ENCODE assay signal across 6 cellular contexts in the genomic region with DNA sequence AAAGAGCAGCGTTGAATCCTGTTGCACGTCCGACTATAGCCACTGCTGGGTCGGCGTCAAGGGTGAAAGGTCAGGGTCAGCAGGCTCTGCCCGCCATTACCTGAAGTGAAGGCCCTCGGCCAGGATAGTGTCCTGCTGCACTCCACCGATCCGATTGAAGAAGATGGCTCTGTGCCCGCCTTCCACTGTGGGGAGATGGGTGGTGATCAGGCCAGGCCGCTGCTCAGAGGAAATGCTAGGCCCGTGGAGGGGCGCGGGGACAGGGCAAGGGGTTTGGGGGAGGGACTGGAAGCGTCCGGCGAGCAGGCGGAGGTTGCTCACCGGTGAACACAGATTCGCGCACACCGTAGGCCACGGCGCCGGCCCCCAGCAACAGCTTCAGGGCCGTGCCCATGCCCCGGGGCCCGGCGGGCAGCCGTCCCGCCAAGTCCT. TPM values are rescaled to one million over a fixed set of nuclear protein-coding genes. Genes with fewer than 3 reads are reported as not detected.
DNase-seq lines count a peak whose midpoint lies in the region; ATAC-seq lines count a peak whose summit lies in the region.

No MANE protein-coding gene starts in this region.

- DNase-seq in Jurkat, Clone E6-1 (ENCODE audit: low read depth, low spot score), result no peak
- no peak for DNase-seq in posterior vena cava (ENCODE audit: low spot score)

- H3K4me3 ChIP-seq in Jurkat, Clone E6-1 (ENCODE audit: low read length), result peak overlapping the region; percentile 72
- peak overlapping the region; percentile 70 to 95 for H3K4me3 ChIP-seq in esophagus (ENCODE audit: low read depth in 1 of 2, low read length in 2 of 2)

- peak overlapping the region; percentile 100 for H3K4me3 Mint-ChIP-seq in stimulated activated memory B cell treated with anti-CD40 and anti-IgM and Interleukin-4, amounts not matched to agents 10 μg/mL and 1 μg/mL and 100 μg/mL, for 72 hours

- H3K36me3 ChIP-seq in esophagus (ENCODE audit: control insufficient read depth in 2 of 2, insufficient read depth in 2 of 2, low read length in 1 of 2), result peaks cover 21 to 28% of the 10 kb centered on the region in 2 donors

- peak overlapping the region; percentile 96 for H3K27ac Mint-ChIP-seq in stimulated activated memory B cell treated with anti-CD40 and anti-IgM and Interleukin-4, amounts not matched to agents 10 μg/mL and 1 μg/mL and 100 μg/mL, for 72 hours

- peaks cover 44% of the 10 kb centered on the region for H3K36me3 Mint-ChIP-seq in stimulated activated memory B cell treated with anti-CD40 and anti-IgM and Interleukin-4, amounts not matched to agents 10 μg/mL and 1 μg/mL and 100 μg/mL, for 72 hours

- peaks cover 60% of the 10 kb centered on the region for H3K4me1 Mint-ChIP-seq in stimulated activated memory B cell treated with anti-CD40 and anti-IgM and Interleukin-4, amounts not matched to agents 10 μg/mL and 1 μg/mL and 100 μg/mL, for 72 hours

- intact Hi-C loops in posterior vena cava (cut with DNase I), result no loop called here

- H3K9me3 ChIP-seq in esophagus (ENCODE audit: control insufficient read depth in 2 of 2, insufficient read depth in 1 of 2, low read depth in 1 of 2, low read length in 1 of 2), result no peaks in the 10 kb centered on the region

- H3K27me3 Mint-ChIP-seq in stimulated activated memory B cell treated with anti-CD40 and anti-IgM and Interleukin-4, amounts not matched to agents 10 μg/mL and 1 μg/mL and 100 μg/mL, for 72 hours, result no peaks in the 10 kb centered on the region

- ATAC-seq in GM18511 (IDR thresholded peaks at IDR 0.05; ENCODE audit: unreplicated experiment) (peak; percentile 38), HG03442 (IDR thresholded peaks at IDR 0.05; ENCODE audit: unreplicated experiment) (no peak)
- ATAC-seq in stimulated activated memory B cell treated with anti-CD40 and anti-IgM and Interleukin-4, amounts not matched to agents 10 μg/mL and 1 μg/mL and 100 μg/mL, for 72 hours, result no peak

- H3K9me3 Mint-ChIP-seq in stimulated activated memory B cell treated with anti-CD40 and anti-IgM and Interleukin-4, amounts not matched to agents 10 μg/mL and 1 μg/mL and 100 μg/mL, for 72 hours, result no peaks in the 10 kb centered on the region

- no peaks in the 10 kb centered on the region for H3K4me1 ChIP-seq in esophagus (ENCODE audit: control insufficient read depth in 2 of 2, insufficient read depth in 2 of 2, low read length in 1 of 2)

- no peaks in the 10 kb centered on the region for H3K27me3 ChIP-seq in esophagus (ENCODE audit: control insufficient read depth in 1 of 2, insufficient read depth in 2 of 2, low read length in 2 of 2)

- WGBS in esophagus, 2 donors, result 0% methylated on average over 27 to 31 of the region's 31 CpGs

- peak overlapping the region; percentile 72 to 88 for H3K27ac ChIP-seq in esophagus (ENCODE audit: low read depth in 2 of 2, low read length in 1 of 2)

RNA-seq across cellular contexts. Expression of gene PHB2, which starts 0.4 kb away (rescaled TPM):
- 292 TPM for polyA plus RNA-seq in Jurkat, Clone E6-1 (2012; ENCODE audit: insufficient read depth, insufficient read length)
- polyA plus RNA-seq in esophagus, result 100 to 1,000 TPM in 1 of 2 donors, 10 to 100 TPM in 1; 68.5 to 161 TPM
- 100 to 1,000 TPM in 1 of 2 donors, 10 to 100 TPM in 1; 98.8 to 110 TPM for total RNA-seq in posterior vena cava

RNA-seq across cellular contexts. Expression of gene EMG1, which starts 0.6 kb away (rescaled TPM):
- 149 TPM for polyA plus RNA-seq in Jurkat, Clone E6-1 (2012; ENCODE audit: insufficient read depth, insufficient read length)
- polyA plus RNA-seq in esophagus, result 10 to 100 TPM; 13.5 to 29.5 TPM
- 10 to 100 TPM; 38.4 to 43.9 TPM for total RNA-seq in posterior vena cava

RNA-seq across cellular contexts. Expression of gene PTPN6, which starts 19.0 kb away (rescaled TPM):
- polyA plus RNA-seq in Jurkat, Clone E6-1 (2012; ENCODE audit: insufficient read depth, insufficient read length), result 609 TPM
- 10 to 100 TPM; 19.1 to 38.3 TPM for polyA plus RNA-seq in esophagus
- total RNA-seq in posterior vena cava, result 10 to 100 TPM; 18.7 to 31.4 TPM

RNA-seq across cellular contexts. Expression of gene C12orf57, which starts 26.3 kb away (rescaled TPM):
- 441 TPM for polyA plus RNA-seq in Jurkat, Clone E6-1 (2012; ENCODE audit: insufficient read depth, insufficient read length)
- 100 to 1,000 TPM; 108 to 253 TPM for polyA plus RNA-seq in esophagus
- 100 to 1,000 TPM; 189 to 206 TPM for total RNA-seq in posterior vena cava

RNA-seq across cellular contexts. Expression of gene RNU7-1, which starts 26.5 kb away (rescaled TPM):
- polyA plus RNA-seq in Jurkat, Clone E6-1 (2012; ENCODE audit: insufficient read depth, insufficient read length), result not detected
- not detected for polyA plus RNA-seq in esophagus
- not detected for total RNA-seq in posterior vena cava
